Comparison of ENCODE assay signal across 17 cellular contexts in the genomic region with DNA sequence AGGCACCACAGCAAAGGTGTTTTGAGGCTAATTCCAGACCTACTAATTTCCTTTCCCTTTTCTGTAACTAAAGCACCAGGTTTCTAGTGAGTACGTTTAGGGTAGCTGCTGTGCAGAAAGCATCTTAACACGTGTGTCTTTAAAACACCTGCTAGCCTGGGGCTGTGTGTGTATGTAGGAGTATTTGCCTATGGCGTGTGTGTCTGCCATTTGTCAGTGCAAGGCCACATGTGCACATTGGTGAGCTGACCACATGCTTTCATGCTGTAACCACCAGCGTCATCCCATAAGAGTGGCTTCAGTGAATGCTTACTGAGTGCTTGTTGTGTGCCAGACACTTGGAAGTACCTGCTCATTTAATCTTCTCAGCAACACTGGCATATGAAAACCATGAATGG.
"Had no signal": no experiment of that assay in that cellular context is flagged by ENCODE, and none has a peak within 500 bp of the region (broad histone marks: within the 10 kb centered on the region; RNA-seq: fewer than 3 reads in every experiment).

No MANE protein-coding gene starts in this region.

- H3K9me3 ChIP-seq: body of pancreas, testis had no signal

- H3K36me3 Mint-ChIP-seq: activated naive CD8-positive, alpha-beta T cell treated with anti-CD3 and anti-CD28 coated beads, Interleukin-2, amount 10 ng/mL, durations not matched to agents 7 days and 5 days had no signal

- H3K9me3 Mint-ChIP-seq: activated CD4-positive, alpha-beta T cell treated with anti-CD3 and anti-CD28 coated beads, Interleukin-2, amount 10 ng/mL, durations not matched to agents 24 days and 14 days; activated CD8-positive, alpha-beta T cell treated with anti-CD3 and anti-CD28 coated beads for 36 hours; activated naive CD8-positive, alpha-beta T cell treated with anti-CD3 and anti-CD28 coated beads, Interleukin-2, amount 10 ng/mL, durations not matched to agents 7 days and 5 days; activated T-cell treated with anti-CD3 and anti-CD28 coated beads, Interleukin-2, amount 50 U/mL, for 72 hours; endodermal cell; nephron; stimulated activated naive CD8-positive, alpha-beta T cell treated with anti-CD3 and anti-CD28 coated beads, Interleukin-15, Interleukin-2, amounts not matched to agents 100 ng/mL and 50 ng/mL, for 24 hours had no signal

- H3K4me1 ChIP-seq: body of pancreas, testis had no signal

- H3K4me3 ChIP-seq: body of pancreas, testis had no signal

- ATAC-seq: activated CD8-positive, alpha-beta T cell treated with anti-CD3 and anti-CD28 coated beads for 36 hours; activated T-cell treated with anti-CD3 and anti-CD28 coated beads, Interleukin-2, amount 50 U/mL, for 72 hours; body of pancreas had no signal

- H3K27ac ChIP-seq: body of pancreas, epithelial cell of prostate, testis had no signal

- DNase-seq: activated CD4-positive, alpha-beta T cell treated with anti-CD3 and anti-CD28 coated beads, Interleukin-2, amount 10 ng/mL, durations not matched to agents 24 days and 14 days; activated CD8-positive, alpha-beta T cell treated with anti-CD3 and anti-CD28 coated beads for 36 hours; activated naive CD4-positive, alpha-beta T cell; activated naive CD8-positive, alpha-beta T cell treated with anti-CD3 and anti-CD28 coated beads, Interleukin-2, amount 10 ng/mL, durations not matched to agents 7 days and 5 days; activated T-cell treated with anti-CD3 and anti-CD28 coated beads, Interleukin-2, amount 50 U/mL, for 72 hours; body of pancreas; caudate nucleus; foreskin fibroblast; retina; stimulated activated CD4-positive, alpha-beta T cell treated with anti-CD3 and anti-CD28 coated beads, Interleukin-2, amount 100 ng/mL, for 24 hours; T-helper 1 cell; T1000; testis had no signal

- H3K27ac Mint-ChIP-seq: activated CD4-positive, alpha-beta T cell treated with anti-CD3 and anti-CD28 coated beads, Interleukin-2, amount 10 ng/mL, durations not matched to agents 24 days and 14 days; activated CD8-positive, alpha-beta T cell treated with anti-CD3 and anti-CD28 coated beads for 36 hours; activated naive CD8-positive, alpha-beta T cell treated with anti-CD3 and anti-CD28 coated beads, Interleukin-2, amount 10 ng/mL, durations not matched to agents 7 days and 5 days; activated T-cell treated with anti-CD3 and anti-CD28 coated beads, Interleukin-2, amount 50 U/mL, for 72 hours; endodermal cell; nephron; stimulated activated naive CD8-positive, alpha-beta T cell treated with anti-CD3 and anti-CD28 coated beads, Interleukin-15, Interleukin-2, amounts not matched to agents 100 ng/mL and 50 ng/mL, for 24 hours had no signal

- H3K4me1 Mint-ChIP-seq: activated CD4-positive, alpha-beta T cell treated with anti-CD3 and anti-CD28 coated beads, Interleukin-2, amount 10 ng/mL, durations not matched to agents 24 days and 14 days; activated naive CD8-positive, alpha-beta T cell treated with anti-CD3 and anti-CD28 coated beads, Interleukin-2, amount 10 ng/mL, durations not matched to agents 7 days and 5 days; endodermal cell had no signal

- H3K27me3 Mint-ChIP-seq: activated CD4-positive, alpha-beta T cell treated with anti-CD3 and anti-CD28 coated beads, Interleukin-2, amount 10 ng/mL, durations not matched to agents 24 days and 14 days; activated CD8-positive, alpha-beta T cell treated with anti-CD3 and anti-CD28 coated beads for 36 hours; activated naive CD8-positive, alpha-beta T cell treated with anti-CD3 and anti-CD28 coated beads, Interleukin-2, amount 10 ng/mL, durations not matched to agents 7 days and 5 days; stimulated activated naive CD8-positive, alpha-beta T cell treated with anti-CD3 and anti-CD28 coated beads, Interleukin-15, Interleukin-2, amounts not matched to agents 100 ng/mL and 50 ng/mL, for 24 hours had no signal

- H3K27me3 ChIP-seq: body of pancreas, testis had no signal

- H3K4me3 Mint-ChIP-seq: activated CD4-positive, alpha-beta T cell treated with anti-CD3 and anti-CD28 coated beads, Interleukin-2, amount 10 ng/mL, durations not matched to agents 24 days and 14 days; activated CD8-positive, alpha-beta T cell treated with anti-CD3 and anti-CD28 coated beads for 36 hours; activated naive CD8-positive, alpha-beta T cell treated with anti-CD3 and anti-CD28 coated beads, Interleukin-2, amount 10 ng/mL, durations not matched to agents 7 days and 5 days; activated T-cell treated with anti-CD3 and anti-CD28 coated beads, Interleukin-2, amount 50 U/mL, for 72 hours; endodermal cell; nephron; stimulated activated naive CD8-positive, alpha-beta T cell treated with anti-CD3 and anti-CD28 coated beads, Interleukin-15, Interleukin-2, amounts not matched to agents 100 ng/mL and 50 ng/mL, for 24 hours had no signal
